In genomic region chr5:169581580-169582227, GRCh38 we compare ENCODE assay signal across 9 cellular contexts. TPM values are rescaled to one million over a fixed set of nuclear protein-coding genes. Genes with fewer than 3 reads are reported as not detected.
DNase-seq lines count a peak whose midpoint lies in the region; ATAC-seq lines count a peak whose summit lies in the region.
"Had no signal": no experiment of that assay in that cellular context is flagged by ENCODE, and none has a peak within 500 bp of the region (broad histone marks: within the 10 kb centered on the region; RNA-seq: fewer than 3 reads in every experiment).

No MANE protein-coding gene starts in this region.

- CTCF ChIA-PET in CD8-positive, alpha-beta memory T cell (lab: Charles Lee): interaction anchor here (1.4 to 5.3 kb wide), 2 partner anchors 12 to 594 kb away, joined by 3 to 29 read pairs; no protein-coding TSS in a partner anchor

- peak overlapping the region in 1 of 8 donors; percentile 49 for H3K27ac Mint-ChIP-seq in CD8-positive, alpha-beta memory T cell

- H3K27me3 ChIP-seq in CD8-positive, alpha-beta memory T cell (ENCODE audit: insufficient read depth, low read length, poor library complexity, severe bottlenecking): no peaks in the 10 kb centered on the region
- peaks cover 13% of the 10 kb centered on the region; the same call in 1 of the 2 replicates for H3K27me3 ChIP-seq in SJCRH30

- POLR2A ChIA-PET in CD8-positive, alpha-beta memory T cell (lab: Charles Lee): no interaction called here

- H3K36me3 ChIP-seq in CD8-positive, alpha-beta memory T cell (ENCODE audit: insufficient read depth, low read length): no peaks in the 10 kb centered on the region
- H3K36me3 ChIP-seq in SJCRH30: 0 out of 2 replicates have a peak, but pooled peaks cover 4% of the 10 kb centered on the region

- H3K9me3 Mint-ChIP-seq in CD8-positive, alpha-beta memory T cell: no peaks in the 10 kb centered on the region
- H3K9me3 Mint-ChIP-seq: activated naive CD4-positive, alpha-beta T cell treated with anti-CD3 and anti-CD28 coated beads, Interleukin-2, amount 50 U/mL, for 24 hours had no signal

- H3K27me3 Mint-ChIP-seq in CD8-positive, alpha-beta memory T cell: peaks cover 7 to 17% of the 10 kb centered on the region in 2 donors

- H3K36me3 Mint-ChIP-seq in CD8-positive, alpha-beta memory T cell: peaks cover 0 to 8% (median 0%) of the 10 kb centered on the region in 3 donors

- H3K4me3 Mint-ChIP-seq in CD8-positive, alpha-beta memory T cell: peak overlapping the region in 5 of 7 donors; percentile 7 to 77 (median 49)

- peaks cover 15% of the 10 kb centered on the region for H3K4me1 ChIP-seq in CD8-positive, alpha-beta memory T cell (ENCODE audit: insufficient read depth, low read length)
- H3K4me1 ChIP-seq in SJCRH30: no peaks in the 10 kb centered on the region

- H3K9me3 ChIP-seq in CD8-positive, alpha-beta memory T cell (ENCODE audit: low read length): no peaks in the 10 kb centered on the region
- no peaks in the 10 kb centered on the region for H3K9me3 ChIP-seq in SJCRH30 (replicated peaks)

- ATAC-seq in GM19328 (IDR thresholded peaks at IDR 0.05; ENCODE audit: unreplicated experiment): peak; percentile 43
- ATAC-seq in HG03571 (IDR thresholded peaks at IDR 0.05; ENCODE audit: unreplicated experiment): peak; percentile 49

- H3K4me3 ChIP-seq in CD8-positive, alpha-beta memory T cell (ENCODE audit: low read length): no peak overlapping the region
- H3K4me3 ChIP-seq in SJCRH30: no peak overlapping the region

- H3K27ac ChIP-seq in CD8-positive, alpha-beta memory T cell (ENCODE audit: low read depth, low read length): no peak overlapping the region
- H3K27ac ChIP-seq in SJCRH30: no peak overlapping the region

- peak; percentile 20 to 57 (median 38) for DNase-seq in CD8-positive, alpha-beta memory T cell
- DNase-seq in SJCRH30: peak; percentile 39 to 75
- peak; percentile 81 for DNase-seq in activated effector memory CD4-positive, alpha-beta T cell treated with anti-CD3 and anti-CD28 coated beads, Interleukin-2, amount 50 U/mL, for 16 hours
- peak; percentile 70 for DNase-seq in glomerular visceral epithelial cell (ENCODE audit: extremely low spot score)
- DNase-seq in renal cortical epithelial cell (ENCODE audit: low read depth): peak; percentile 56
- DNase-seq in NCI-H2081 treated with DMSO at 0.1 percent for 48 hours (lab: John Stamatoyannopoulos, UW): no peak

- H3K4me1 Mint-ChIP-seq in CD8-positive, alpha-beta memory T cell: peaks cover 14 to 41% (median 38%) of the 10 kb centered on the region in 3 donors

RNA-seq across cellular contexts. Expression of gene SPDL1, which starts 1.9 kb away (rescaled TPM):
- total RNA-seq in CD8-positive, alpha-beta memory T cell: 10 to 100 TPM; 39.1 to 43.1 TPM
- polyA plus RNA-seq in CD8-positive, alpha-beta memory T cell: 6.6 TPM
- 65.4 and 83.7 TPM in 2 replicates for total RNA-seq in SJCRH30 (2014; rRNA removed; shearing (Covaris generic))
- total RNA-seq in renal cortical epithelial cell: 32.8 and 35.1 TPM in 2 replicates

RNA-seq across cellular contexts. Expression of gene DOCK2, which starts 55.4 kb away (rescaled TPM):
- 100 to 1,000 TPM; 155 to 157 TPM for total RNA-seq in CD8-positive, alpha-beta memory T cell
- polyA plus RNA-seq in CD8-positive, alpha-beta memory T cell: 102 TPM
- total RNA-seq in SJCRH30 (2014; rRNA removed; shearing (Covaris generic)): 0.10 and 0.20 TPM in 2 replicates
- total RNA-seq in renal cortical epithelial cell: 13.5 and 56.1 TPM in 2 replicates

Comparison
In these comparisons a context has a peak if more than half of its experiments do, and no peak if none do; other contexts are left out.
1. RNA of gene DOCK2, which starts 55.4 kb away (total RNA-seq): 155 to 157 TPM in CD8-positive, alpha-beta memory T cell and 13.5 to 56.1 TPM in renal cortical epithelial cell; 0.10 to 0.20 TPM in SJCRH30; every median in the first group is over 10 times any median in the second.